8 cellular contexts compared by ENCODE assay signal in the genomic region with DNA sequence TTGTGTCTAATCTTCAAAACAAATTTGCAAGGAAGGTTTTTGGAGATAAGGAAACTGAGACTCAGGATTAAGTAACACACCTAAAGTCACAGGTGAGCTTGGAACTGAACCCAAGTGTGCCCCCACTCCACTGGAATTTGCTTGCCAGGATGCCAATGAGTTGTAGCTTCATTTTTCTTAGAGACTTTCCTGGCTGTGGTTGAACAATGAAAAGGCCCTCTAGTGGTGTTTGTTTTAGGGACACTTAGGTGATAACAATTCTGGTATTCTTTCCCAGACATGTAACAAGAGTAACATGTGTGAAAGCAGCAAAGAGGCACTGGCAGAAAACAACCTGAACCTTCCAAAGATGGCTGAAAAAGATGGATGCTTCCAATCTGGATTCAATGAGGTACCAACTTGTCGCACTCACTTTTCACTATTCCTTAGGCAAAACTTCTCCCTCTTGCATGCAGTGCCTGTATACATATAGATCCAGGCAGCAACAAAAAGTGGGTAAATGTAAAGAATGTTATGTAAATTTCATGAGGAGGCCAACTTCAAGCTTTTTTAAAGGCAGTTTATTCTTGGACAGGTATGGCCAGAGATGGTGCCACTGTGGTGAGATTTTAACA. TPM values are rescaled to one million over a fixed set of nuclear protein-coding genes. Genes with fewer than 3 reads are reported as not detected.
A peak's percentile ranks its signal among the peaks of the same experiment; 100 is the strongest.
DNase-seq lines count a peak whose midpoint lies in the region; ATAC-seq, FAIRE-seq and TF ChIP-seq lines count a peak whose summit lies in the region.

No MANE protein-coding gene starts in this region.

- no peak for ATAC-seq in stimulated activated naive B cell treated with anti-CD40 and anti-IgM and Interleukin-4, amounts not matched to agents 10 μg/mL and 1 μg/mL and 100 μg/mL, for 72 hours (replicated peaks)
- no peak for ATAC-seq in GM21381 (IDR thresholded peaks at IDR 0.05; ENCODE audit: unreplicated experiment)

- H3K4me1 ChIP-seq in NT2/D1 (ENCODE audit: insufficient read depth, insufficient read length): peaks cover 6% of the 10 kb centered on the region

- H3K9me3 ChIP-seq in NT2/D1 (ENCODE audit: insufficient read depth, low read length): no peaks in the 10 kb centered on the region

- H3K36me3 ChIP-seq in NT2/D1 (ENCODE audit: insufficient read depth, insufficient read length, low read length): peaks cover 29% of the 10 kb centered on the region

- H3K4me1 Mint-ChIP-seq in stimulated activated naive B cell treated with anti-CD40 and anti-IgM and Interleukin-4, amounts not matched to agents 10 μg/mL and 1 μg/mL and 100 μg/mL, for 72 hours: peaks cover 37 to 79% of the 10 kb centered on the region in 2 donors

- H3K4me3 Mint-ChIP-seq in stimulated activated naive B cell treated with anti-CD40 and anti-IgM and Interleukin-4, amounts not matched to agents 10 μg/mL and 1 μg/mL and 100 μg/mL, for 72 hours: peak overlapping the region; percentile 88 to 92

- H3K4me3 ChIP-seq in NT2/D1 (ENCODE audit: insufficient read length, low read depth) (no peak overlapping the region), fibroblast of mammary gland (ENCODE audit: control insufficient read depth, low read depth, low read length) (no peak overlapping the region)

- no peaks in the 10 kb centered on the region for H3K9me3 Mint-ChIP-seq in stimulated activated naive B cell treated with anti-CD40 and anti-IgM and Interleukin-4, amounts not matched to agents 10 μg/mL and 1 μg/mL and 100 μg/mL, for 72 hours

- no peak for FAIRE-seq in frontal cortex (lab: Jason Lieb, UNC)

- H3K27me3 Mint-ChIP-seq in stimulated activated naive B cell treated with anti-CD40 and anti-IgM and Interleukin-4, amounts not matched to agents 10 μg/mL and 1 μg/mL and 100 μg/mL, for 72 hours: no peaks in the 10 kb centered on the region

- DNase-seq in AG09319 (ENCODE audit: extremely low read depth, low read depth) (no peak), NT2/D1 (ENCODE audit: low read depth, low spot score) (peak; percentile 48), fibroblast of mammary gland (ENCODE audit: low read depth) (peak; percentile 63), frontal cortex (ENCODE audit: low spot score in 2 of 2) (no peak)
- no peak for DNase-seq in stimulated activated naive B cell treated with anti-CD40 and anti-IgM and Interleukin-4, amounts not matched to agents 10 μg/mL and 1 μg/mL and 100 μg/mL, for 72 hours
- no peak for DNase-seq in stimulated activated CD4-positive, alpha-beta T cell treated with anti-CD3 and anti-CD28 coated beads, Interleukin-15, amount 100 ng/mL, for 24 hours

- H3K36me3 Mint-ChIP-seq in stimulated activated naive B cell treated with anti-CD40 and anti-IgM and Interleukin-4, amounts not matched to agents 10 μg/mL and 1 μg/mL and 100 μg/mL, for 72 hours: peaks cover 12 to 16% of the 10 kb centered on the region in 2 donors

- peak overlapping the region; percentile 67 for H3K27ac Mint-ChIP-seq in stimulated activated naive B cell treated with anti-CD40 and anti-IgM and Interleukin-4, amounts not matched to agents 10 μg/mL and 1 μg/mL and 100 μg/mL, for 72 hours

- no peaks in the 10 kb centered on the region for H3K27me3 ChIP-seq in NT2/D1 (ENCODE audit: insufficient read depth, insufficient read length)

- no peak overlapping the region for H3K9ac ChIP-seq in NT2/D1 (ENCODE audit: insufficient read length, low read depth)

- TF ChIP-seq CTCF in AG09319 (IDR thresholded peaks at IDR 0.05; ENCODE audit: low read depth, low read length) (peak; percentile 60), GM12872 (IDR thresholded peaks at IDR 0.05; ENCODE audit: insufficient read depth, low read depth, low read length) (peak; percentile 66), fibroblast of mammary gland (conservative IDR thresholded peaks at IDR 0.05; ENCODE audit: control insufficient read depth, insufficient read depth, low read depth, low read length) (peak; percentile 50)

RNA-seq across cellular contexts. Expression of a gene that starts 1.5 kb away (rescaled TPM):
- not detected for total RNA-seq in frontal cortex

Comparison
In these comparisons a context has a peak if more than half of its experiments do, and no peak if none do; other contexts are left out.
1. DNase-seq: peak in NT2/D1 (single experiment) and fibroblast of mammary gland (single experiment); none in AG09319 (single experiment), stimulated activated naive B cell treated with anti-CD40 and anti-IgM and Interleukin-4, amounts not matched to agents 10 μg/mL and 1 μg/mL and 100 μg/mL, for 72 hours (single experiment), stimulated activated CD4-positive, alpha-beta T cell treated with anti-CD3 and anti-CD28 coated beads, Interleukin-15, amount 100 ng/mL, for 24 hours (single experiment) and frontal cortex (0 of 2).
2. Peak in every context shown above with its lines, with median percentiles within 50 percentile points of each other: CTCF ChIP-seq.